Comparison of ENCODE assay signal across 8 cellular contexts in genomic region chr5:39074009-39074886, GRCh38. TPM values are rescaled to one million over a fixed set of nuclear protein-coding genes. Genes with fewer than 3 reads are reported as not detected.
DNase-seq lines count a peak whose midpoint lies in the region; ATAC-seq and TF ChIP-seq lines count a peak whose summit lies in the region.

TSS of gene RICTOR (minus strand) at chr5:39074399. CDS start at chr5:39074377, 22 bp downstream.

- H3K79me2 ChIP-seq in smooth muscle cell (ENCODE audit: low read depth): peaks cover 38% of the 10 kb centered on the region

- H3K4me2 ChIP-seq in smooth muscle cell: peak within 1 kb of the TSS; percentile 96

- 1% methylated on average over 53 of the region's 99 CpGs for WGBS in smooth muscle cell (ENCODE audit: low lambda C conversion rate)

- H3K27ac ChIP-seq in WERI-Rb-1 (peak within 1 kb of the TSS; percentile 99), breast epithelium (peak within 1 kb of the TSS; percentile 99), smooth muscle cell (ENCODE audit: low read depth) (peak within 1 kb of the TSS; percentile 99)

- TF ChIP-seq POLR2A in breast epithelium (IDR thresholded peaks at IDR 0.05): no peak

- TF ChIP-seq CTCF in WERI-Rb-1 (IDR thresholded peaks at IDR 0.05; ENCODE audit: low read depth, low read length) (no peak), breast epithelium (IDR thresholded peaks at IDR 0.05) (no peak), smooth muscle cell (IDR thresholded peaks at IDR 0.05; ENCODE audit: borderline replicate concordance, insufficient read depth, poor library complexity, severe bottlenecking) (no peak)

- in situ Hi-C loops in ACHN (cut with HindIII; ENCODE audit: low pct_ligation_motif_present, low pct_unique_long_range_greater_than_20kb, low sequenced_read_pairs): no loop called here

- no peaks in the 10 kb centered on the region for H3K27me3 ChIP-seq in WERI-Rb-1 (ENCODE audit: insufficient read depth, low read depth, severe bottlenecking)
- H3K27me3 ChIP-seq in breast epithelium: no peaks in the 10 kb centered on the region
- H3K27me3 ChIP-seq in smooth muscle cell (ENCODE audit: low read depth): no peaks in the 10 kb centered on the region

- DNase-seq in ACHN (peak; percentile 86), NCI-H2196 (lab: John Stamatoyannopoulos, UW; ENCODE audit: unreplicated experiment) (peak; percentile 96), WERI-Rb-1 (peak; percentile 89), breast epithelium (ENCODE audit: low spot score in 2 of 2) (peak; percentile 80 to 88), iPS-NIHi11 (ENCODE audit: low spot score) (peak; percentile 92), smooth muscle cell (lab: John Stamatoyannopoulos, UW; ENCODE audit: unreplicated experiment) (peak; percentile 82)

- intact Hi-C loops in breast epithelium (cut with DNase I; ENCODE audit: low total_unique reads): loop anchor here (10.0 kb wide), 1 partner anchor 69 kb away; no protein-coding TSS in a partner anchor

- peaks cover 0 to 9% of the 10 kb centered on the region in 2 donors for H3K4me1 ChIP-seq in breast epithelium
- H3K4me1 ChIP-seq in smooth muscle cell (ENCODE audit: low read depth): peaks cover 13% of the 10 kb centered on the region

- H3F3A ChIP-seq in smooth muscle cell (ENCODE audit: low read depth): peaks cover 3% of the 10 kb centered on the region

- H4K20me1 ChIP-seq in smooth muscle cell (ENCODE audit: low read depth): peaks cover 35% of the 10 kb centered on the region

- H3K9me3 ChIP-seq in WERI-Rb-1 (ENCODE audit: severe bottlenecking) (no peaks in the 10 kb centered on the region), breast epithelium (no peaks in the 10 kb centered on the region), smooth muscle cell (replicated peaks; ENCODE audit: low read depth) (no peaks in the 10 kb centered on the region)

- peak within 1 kb of the TSS; percentile 100 for H2AFZ ChIP-seq in smooth muscle cell (ENCODE audit: low read depth)

- H3K9ac ChIP-seq in smooth muscle cell (ENCODE audit: low read depth): peak within 1 kb of the TSS; percentile 100

- H3K4me3 ChIP-seq in WERI-Rb-1 (ENCODE audit: low read depth, low read length): peak within 1 kb of the TSS; percentile 79
- H3K4me3 ChIP-seq in breast epithelium: peak within 1 kb of the TSS; percentile 84 to 95 (median 88)
- peak within 1 kb of the TSS; percentile 100 for H3K4me3 ChIP-seq in smooth muscle cell

- H3K36me3 ChIP-seq in WERI-Rb-1: peaks cover 14% of the 10 kb centered on the region
- no peaks in the 10 kb centered on the region for H3K36me3 ChIP-seq in breast epithelium
- no peaks in the 10 kb centered on the region for H3K36me3 ChIP-seq in smooth muscle cell (ENCODE audit: low read depth)

- ATAC-seq in GM18873 (IDR thresholded peaks at IDR 0.05; ENCODE audit: low FRiP score, unreplicated experiment) (peak; percentile 62), HG03135 (IDR thresholded peaks at IDR 0.05; ENCODE audit: unreplicated experiment) (peak; percentile 67)

RNA-seq across cellular contexts. Expression of gene RICTOR, which starts in this region (rescaled TPM):
- total RNA-seq in breast epithelium (10 to 100 TPM; 39.0 to 79.2 (median 58.7) TPM), smooth muscle cell (30.2 and 33.4 TPM in 2 replicates)
- 3.6 and 6.6 TPM in 2 replicates for polyA plus RNA-seq in smooth muscle cell

Comparison
In these comparisons a context has a peak if more than half of its experiments do, and no peak if none do; other contexts are left out.
1. Peak in every context shown above with its lines: DNase-seq, ATAC-seq, H3K4me3 ChIP-seq and H3K27ac ChIP-seq.